1 cellular context compared by ENCODE assay signal in genomic region chr19:12365372-12366162, GRCh38.
A peak's percentile ranks its signal among the peaks of the same experiment; 100 is the strongest.
TF ChIP-seq lines count a peak whose summit lies in the region.

Gene ZNF442, minus strand, starts transcription at chr19:12365683. Its CDS starts 2,052 bp downstream, at chr19:12363631.

TF ChIP-seq in HepG2, 621 proteins besides CTCF, POLR2A, EP300 and RAD21 (continued from another document and continues in another):
- TF ChIP-seq, protein P1, sequence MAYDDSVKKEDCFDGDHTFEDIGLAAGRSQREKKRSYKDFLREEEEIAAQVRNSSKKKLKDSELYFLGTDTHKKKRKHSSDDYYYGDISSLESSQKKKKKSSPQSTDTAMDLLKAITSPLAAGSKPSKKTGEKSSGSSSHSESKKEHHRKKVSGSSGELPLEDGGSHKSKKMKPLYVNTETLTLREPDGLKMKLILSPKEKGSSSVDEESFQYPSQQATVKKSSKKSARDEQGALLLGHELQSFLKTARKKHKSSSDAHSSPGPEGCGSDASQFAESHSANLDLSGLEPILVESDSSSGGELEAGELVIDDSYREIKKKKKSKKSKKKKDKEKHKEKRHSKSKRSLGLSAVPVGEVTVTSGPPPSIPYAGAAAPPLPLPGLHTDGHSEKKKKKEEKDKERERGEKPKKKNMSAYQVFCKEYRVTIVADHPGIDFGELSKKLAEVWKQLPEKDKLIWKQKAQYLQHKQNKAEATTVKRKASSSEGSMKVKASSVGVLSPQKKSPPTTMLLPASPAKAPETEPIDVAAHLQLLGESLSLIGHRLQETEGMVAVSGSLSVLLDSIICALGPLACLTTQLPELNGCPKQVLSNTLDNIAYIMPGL (CRISPR knock-in tag; IDR thresholded peaks at IDR 0.05; ENCODE audit: borderline replicate concordance in 1 of 2, low read depth in 1 of 2): peak; percentile 77 to 91
- TF ChIP-seq TEAD3 (CRISPR knock-in tag; optimal IDR thresholded peaks at IDR 0.05; ENCODE audit: borderline replicate concordance) (peak; percentile 78), ELF3 (CRISPR knock-in tag; IDR thresholded peaks at IDR 0.05) (peak; percentile 91), IRX3 (CRISPR knock-in tag; IDR thresholded peaks at IDR 0.05; ENCODE audit: borderline replicate concordance, low read depth) (peak; percentile 74; the same call in 1 of the 2 replicates), ZNF275 (CRISPR knock-in tag; IDR thresholded peaks at IDR 0.05; ENCODE audit: borderline replicate concordance) (no peak), ZNF747 (CRISPR knock-in tag; IDR thresholded peaks at IDR 0.05; ENCODE audit: borderline replicate concordance) (peak; percentile 0; the same call in 1 of the 2 replicates), KDM2A (CRISPR knock-in tag; IDR thresholded peaks at IDR 0.05; ENCODE audit: borderline replicate concordance, low read depth) (peak; percentile 63), THAP11 (CRISPR knock-in tag; IDR thresholded peaks at IDR 0.05) (peak; percentile 69), NONO (IDR thresholded peaks at IDR 0.05) (no peak), NONO (CRISPR knock-in tag; conservative IDR thresholded peaks at IDR 0.05) (peak; percentile 49; the same call in 1 of the 2 replicates), U2AF2 (IDR thresholded peaks at IDR 0.05; ENCODE audit: low read depth, low read length) (no peak), YY1 (IDR thresholded peaks at IDR 0.05; ENCODE audit: insufficient read depth, insufficient replicate concordance, low read depth, low read length) (peak; percentile 53), USF2 (IDR thresholded peaks at IDR 0.05; ENCODE audit: low read depth, low read length) (no peak), USF2 (CRISPR knock-in tag; IDR thresholded peaks at IDR 0.05; ENCODE audit: borderline replicate concordance) (no peak; the same call in 1 of the 2 replicates), NFYC (CRISPR knock-in tag; IDR thresholded peaks at IDR 0.05) (peak; percentile 83), ETV6 (CRISPR knock-in tag; conservative IDR thresholded peaks at IDR 0.05) (peak; percentile 36; the same call in 1 of the 2 replicates), YEATS2 (CRISPR knock-in tag; IDR thresholded peaks at IDR 0.05; ENCODE audit: borderline replicate concordance) (peak; percentile 63; the same call in 1 of the 2 replicates), ZNF510 (CRISPR knock-in tag; IDR thresholded peaks at IDR 0.05; ENCODE audit: low read depth) (0 out of 2 replicates have a peak, but pooled peaks have one; percentile 41), MIER2 (CRISPR knock-in tag; IDR thresholded peaks at IDR 0.05) (no peak), ATAD3A (CRISPR knock-in tag; IDR thresholded peaks at IDR 0.05) (no peak), MED13 (CRISPR knock-in tag; IDR thresholded peaks at IDR 0.05) (peak; percentile 59; the same call in 1 of the 2 replicates), ZNF777 (CRISPR knock-in tag; IDR thresholded peaks at IDR 0.05) (no peak; the same call in 1 of the 2 replicates), ZNF276 (CRISPR knock-in tag; IDR thresholded peaks at IDR 0.05; ENCODE audit: low read depth) (no peak), ZNF788 (CRISPR knock-in tag; IDR thresholded peaks at IDR 0.05; ENCODE audit: borderline replicate concordance) (peak; percentile 68; the same call in 1 of the 2 replicates), PATZ1 (CRISPR knock-in tag; IDR thresholded peaks at IDR 0.05) (peak; percentile 68; the same call in 1 of the 2 replicates), ZNF460 (CRISPR knock-in tag; IDR thresholded peaks at IDR 0.05; ENCODE audit: borderline replicate concordance) (no peak)
- TF ChIP-seq, protein P2, sequence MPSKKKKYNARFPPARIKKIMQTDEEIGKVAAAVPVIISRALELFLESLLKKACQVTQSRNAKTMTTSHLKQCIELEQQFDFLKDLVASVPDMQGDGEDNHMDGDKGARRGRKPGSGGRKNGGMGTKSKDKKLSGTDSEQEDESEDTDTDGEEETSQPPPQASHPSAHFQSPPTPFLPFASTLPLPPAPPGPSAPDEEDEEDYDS (CRISPR knock-in tag; IDR thresholded peaks at IDR 0.05): peak; percentile 92
- TF ChIP-seq, protein P3, sequence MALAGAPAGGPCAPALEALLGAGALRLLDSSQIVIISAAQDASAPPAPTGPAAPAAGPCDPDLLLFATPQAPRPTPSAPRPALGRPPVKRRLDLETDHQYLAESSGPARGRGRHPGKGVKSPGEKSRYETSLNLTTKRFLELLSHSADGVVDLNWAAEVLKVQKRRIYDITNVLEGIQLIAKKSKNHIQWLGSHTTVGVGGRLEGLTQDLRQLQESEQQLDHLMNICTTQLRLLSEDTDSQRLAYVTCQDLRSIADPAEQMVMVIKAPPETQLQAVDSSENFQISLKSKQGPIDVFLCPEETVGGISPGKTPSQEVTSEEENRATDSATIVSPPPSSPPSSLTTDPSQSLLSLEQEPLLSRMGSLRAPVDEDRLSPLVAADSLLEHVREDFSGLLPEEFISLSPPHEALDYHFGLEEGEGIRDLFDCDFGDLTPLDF (CRISPR knock-in tag; IDR thresholded peaks at IDR 0.05): peak; percentile 46; the same call in 1 of the 2 replicates
- TF ChIP-seq, protein P4, sequence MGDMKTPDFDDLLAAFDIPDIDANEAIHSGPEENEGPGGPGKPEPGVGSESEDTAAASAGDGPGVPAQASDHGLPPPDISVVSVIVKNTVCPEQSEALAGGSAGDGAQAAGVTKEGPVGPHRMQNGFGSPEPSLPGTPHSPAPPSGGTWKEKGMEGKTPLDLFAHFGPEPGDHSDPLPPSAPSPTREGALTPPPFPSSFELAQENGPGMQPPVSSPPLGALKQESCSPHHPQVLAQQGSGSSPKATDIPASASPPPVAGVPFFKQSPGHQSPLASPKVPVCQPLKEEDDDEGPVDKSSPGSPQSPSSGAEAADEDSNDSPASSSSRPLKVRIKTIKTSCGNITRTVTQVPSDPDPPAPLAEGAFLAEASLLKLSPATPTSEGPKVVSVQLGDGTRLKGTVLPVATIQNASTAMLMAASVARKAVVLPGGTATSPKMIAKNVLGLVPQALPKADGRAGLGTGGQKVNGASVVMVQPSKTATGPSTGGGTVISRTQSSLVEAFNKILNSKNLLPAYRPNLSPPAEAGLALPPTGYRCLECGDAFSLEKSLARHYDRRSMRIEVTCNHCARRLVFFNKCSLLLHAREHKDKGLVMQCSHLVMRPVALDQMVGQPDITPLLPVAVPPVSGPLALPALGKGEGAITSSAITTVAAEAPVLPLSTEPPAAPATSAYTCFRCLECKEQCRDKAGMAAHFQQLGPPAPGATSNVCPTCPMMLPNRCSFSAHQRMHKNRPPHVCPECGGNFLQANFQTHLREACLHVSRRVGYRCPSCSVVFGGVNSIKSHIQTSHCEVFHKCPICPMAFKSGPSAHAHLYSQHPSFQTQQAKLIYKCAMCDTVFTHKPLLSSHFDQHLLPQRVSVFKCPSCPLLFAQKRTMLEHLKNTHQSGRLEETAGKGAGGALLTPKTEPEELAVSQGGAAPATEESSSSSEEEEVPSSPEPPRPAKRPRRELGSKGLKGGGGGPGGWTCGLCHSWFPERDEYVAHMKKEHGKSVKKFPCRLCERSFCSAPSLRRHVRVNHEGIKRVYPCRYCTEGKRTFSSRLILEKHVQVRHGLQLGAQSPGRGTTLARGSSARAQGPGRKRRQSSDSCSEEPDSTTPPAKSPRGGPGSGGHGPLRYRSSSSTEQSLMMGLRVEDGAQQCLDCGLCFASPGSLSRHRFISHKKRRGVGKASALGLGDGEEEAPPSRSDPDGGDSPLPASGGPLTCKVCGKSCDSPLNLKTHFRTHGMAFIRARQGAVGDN (CRISPR knock-in tag; IDR thresholded peaks at IDR 0.05): peak; percentile 82
- TF ChIP-seq, protein P5, sequence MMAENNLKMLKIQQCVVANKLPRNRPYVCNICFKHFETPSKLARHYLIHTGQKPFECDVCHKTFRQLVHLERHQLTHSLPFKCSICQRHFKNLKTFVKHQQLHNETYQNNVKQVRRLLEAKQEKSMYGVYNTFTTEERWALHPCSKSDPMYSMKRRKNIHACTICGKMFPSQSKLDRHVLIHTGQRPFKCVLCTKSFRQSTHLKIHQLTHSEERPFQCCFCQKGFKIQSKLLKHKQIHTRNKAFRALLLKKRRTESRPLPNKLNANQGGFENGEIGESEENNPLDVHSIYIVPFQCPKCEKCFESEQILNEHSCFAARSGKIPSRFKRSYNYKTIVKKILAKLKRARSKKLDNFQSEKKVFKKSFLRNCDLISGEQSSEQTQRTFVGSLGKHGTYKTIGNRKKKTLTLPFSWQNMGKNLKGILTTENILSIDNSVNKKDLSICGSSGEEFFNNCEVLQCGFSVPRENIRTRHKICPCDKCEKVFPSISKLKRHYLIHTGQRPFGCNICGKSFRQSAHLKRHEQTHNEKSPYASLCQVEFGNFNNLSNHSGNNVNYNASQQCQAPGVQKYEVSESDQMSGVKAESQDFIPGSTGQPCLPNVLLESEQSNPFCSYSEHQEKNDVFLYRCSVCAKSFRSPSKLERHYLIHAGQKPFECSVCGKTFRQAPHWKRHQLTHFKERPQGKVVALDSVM (CRISPR knock-in tag; IDR thresholded peaks at IDR 0.05): peak; percentile 60; the same call in 1 of the 2 replicates
- TF ChIP-seq, protein P6, sequence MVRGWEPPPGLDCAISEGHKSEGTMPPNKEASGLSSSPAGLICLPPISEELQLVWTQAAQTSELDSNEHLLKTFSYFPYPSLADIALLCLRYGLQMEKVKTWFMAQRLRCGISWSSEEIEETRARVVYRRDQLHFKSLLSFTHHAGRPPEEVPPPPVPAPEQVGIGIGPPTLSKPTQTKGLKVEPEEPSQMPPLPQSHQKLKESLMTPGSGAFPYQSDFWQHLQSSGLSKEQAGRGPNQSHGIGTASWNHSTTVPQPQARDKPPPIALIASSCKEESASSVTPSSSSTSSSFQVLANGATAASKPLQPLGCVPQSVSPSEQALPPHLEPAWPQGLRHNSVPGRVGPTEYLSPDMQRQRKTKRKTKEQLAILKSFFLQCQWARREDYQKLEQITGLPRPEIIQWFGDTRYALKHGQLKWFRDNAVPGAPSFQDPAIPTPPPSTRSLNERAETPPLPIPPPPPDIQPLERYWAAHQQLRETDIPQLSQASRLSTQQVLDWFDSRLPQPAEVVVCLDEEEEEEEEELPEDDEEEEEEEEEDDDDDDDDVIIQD (CRISPR knock-in tag; IDR thresholded peaks at IDR 0.05; ENCODE audit: low read depth): peak; percentile 75
